Comparison of ENCODE assay signal across 7 cellular contexts in the genomic region with DNA sequence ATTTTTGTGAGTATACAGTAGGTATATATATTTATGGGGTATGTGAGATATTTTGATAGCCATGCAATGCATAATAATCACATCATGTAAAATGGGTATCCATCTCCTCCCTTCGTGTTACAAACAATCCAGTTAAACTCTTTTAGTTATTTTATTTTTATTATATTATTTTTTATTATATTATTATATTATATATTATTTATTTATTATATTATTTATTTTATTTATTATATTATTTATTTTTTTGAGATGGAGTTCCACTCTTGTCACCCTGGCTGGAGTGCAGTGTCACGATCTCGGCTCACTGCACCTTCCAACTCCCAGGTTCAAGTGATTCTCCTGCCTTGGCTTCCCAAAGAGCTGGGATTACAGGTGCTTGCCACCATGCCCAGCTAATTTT.
"Had no signal": no experiment of that assay in that cellular context is flagged by ENCODE, and none has a peak within 500 bp of the region (broad histone marks: within the 10 kb centered on the region; RNA-seq: fewer than 3 reads in every experiment).

No MANE protein-coding gene starts in this region.

- H3K27ac ChIP-seq: HL-60 had no signal

- ATAC-seq: HepG2, K562 had no signal

- DNase-seq: IMR-90, KBM-7 had no signal

- FAIRE-seq: HepG2, HTR-8/SVneo, K562 had no signal

- H3K27me3 Mint-ChIP-seq: IgD-negative memory B cell had no signal

- H3K27ac Mint-ChIP-seq: IgD-negative memory B cell had no signal

- H3K4me1 Mint-ChIP-seq: IgD-negative memory B cell had no signal

- H3K4me3 ChIP-seq: K562 had no signal
